Comparison of ENCODE assay signal across 27 cellular contexts in genomic region chr2:237498341-237498740, GRCh38. TPM values are rescaled to one million over a fixed set of nuclear protein-coding genes. Genes with fewer than 3 reads are reported as not detected.
A peak's percentile ranks its signal among the peaks of the same experiment; 100 is the strongest.
DNase-seq lines count a peak whose midpoint lies in the region; ATAC-seq, FAIRE-seq and TF ChIP-seq lines count a peak whose summit lies in the region.
"Had no signal": no experiment of that assay in that cellular context is flagged by ENCODE, and none has a peak within 500 bp of the region (broad histone marks: within the 10 kb centered on the region; RNA-seq: fewer than 3 reads in every experiment).

No MANE protein-coding gene starts in this region.

- H3K9me3 ChIP-seq in BLaER1 treated with 17β-estradiol and CSF1 and Interleukin-3, amounts not matched to agents 10 nM and 100 nM (replicated peaks in 1 of 11), result peaks cover under 1 to 10% (median 6%) of the 10 kb centered on the region in 11 experiments; a peak in 16 of 22 replicates
- H3K9me3 ChIP-seq in astrocyte (ENCODE audit: insufficient read depth, low read depth, low read length) (no peaks in the 10 kb centered on the region), stomach (no peaks in the 10 kb centered on the region)
- H3K9me3 ChIP-seq: spleen, thoracic aorta had no signal

- no peak overlapping the region for H3K27ac Mint-ChIP-seq in astrocyte (ENCODE audit: unreplicated experiment)
- H3K27ac Mint-ChIP-seq: activated naive CD8-positive, alpha-beta T cell treated with anti-CD3 and anti-CD28 coated beads, Interleukin-2, amount 50 U/mL, for 24 hours; brain; CD8-positive, alpha-beta memory T cell; stimulated activated naive B cell treated with anti-CD40 and anti-IgM and Interleukin-4, amounts not matched to agents 10 μg/mL and 1 μg/mL and 100 μg/mL, for 72 hours; WTC11 had no signal

- H3K4me3 Mint-ChIP-seq in astrocyte (ENCODE audit: unreplicated experiment), result no peak overlapping the region
- H3K4me3 Mint-ChIP-seq: activated naive CD8-positive, alpha-beta T cell treated with anti-CD3 and anti-CD28 coated beads, Interleukin-2, amount 50 U/mL, for 24 hours; brain; CD8-positive, alpha-beta memory T cell; stimulated activated naive B cell treated with anti-CD40 and anti-IgM and Interleukin-4, amounts not matched to agents 10 μg/mL and 1 μg/mL and 100 μg/mL, for 72 hours; WTC11 had no signal

- no peak overlapping the region for H2AFZ ChIP-seq in astrocyte (ENCODE audit: low read depth, low read length)

- H3K36me3 ChIP-seq in BLaER1 treated with 17β-estradiol and CSF1 and Interleukin-3, amounts not matched to agents 10 nM and 100 nM, result no peaks in the 10 kb centered on the region
- H3K36me3 ChIP-seq in astrocyte (ENCODE audit: insufficient read depth, low read length) (peaks cover 72% of the 10 kb centered on the region), stomach (peaks cover 6 to 59% (median 42%) of the 10 kb centered on the region in 4 donors)
- H3K36me3 ChIP-seq: spleen, thoracic aorta had no signal

- no peak overlapping the region for H3K4me3 ChIP-seq in BLaER1 treated with 17β-estradiol and CSF1 and Interleukin-3, amounts not matched to agents 10 nM and 100 nM
- H3K4me3 ChIP-seq in astrocyte (ENCODE audit: insufficient read depth, low read depth, low read length) (no peak overlapping the region), stomach (no peak overlapping the region)
- H3K4me3 ChIP-seq: coronary artery, spleen, thoracic aorta had no signal

- no peak for TF ChIP-seq EP300 in stomach (IDR thresholded peaks at IDR 0.05)

- FAIRE-seq in astrocyte (lab: Jason Lieb, UNC), result no peak
- FAIRE-seq: GM18507 had no signal

- peaks cover 81% of the 10 kb centered on the region for H3K79me2 ChIP-seq in astrocyte (ENCODE audit: insufficient read depth, low read length)

- no peaks in the 10 kb centered on the region for H3K27me3 ChIP-seq in BLaER1 treated with 17β-estradiol and CSF1 and Interleukin-3, amounts not matched to agents 10 nM and 100 nM
- H3K27me3 ChIP-seq in astrocyte (ENCODE audit: insufficient read depth, low read length) (no peaks in the 10 kb centered on the region), stomach (peaks cover 0 to 16% (median 0%) of the 10 kb centered on the region in 3 donors)

- TF ChIP-seq CTCF in astrocyte (IDR thresholded peaks at IDR 0.05; ENCODE audit: insufficient read depth, low read depth, low read length), result no peak
- no peak for TF ChIP-seq CTCF in stomach (IDR thresholded peaks at IDR 0.05)

- intact Hi-C loops in stomach (cut with DNase I; ENCODE audit: low total_unique reads), result no loop called here

- H3K4me1 ChIP-seq in BLaER1 treated with 17β-estradiol and CSF1 and Interleukin-3, amounts not matched to agents 10 nM and 100 nM, result peaks cover 32 to 72% (median 53%) of the 10 kb centered on the region in 10 experiments
- H3K4me1 ChIP-seq in astrocyte (ENCODE audit: insufficient read depth, low read length) (peaks cover 34% of the 10 kb centered on the region), stomach (peaks cover 29 to 78% (median 63%) of the 10 kb centered on the region in 4 donors)
- H3K4me1 ChIP-seq: spleen had no signal

- H3K9ac ChIP-seq in BLaER1 treated with 17β-estradiol and CSF1 and Interleukin-3, amounts not matched to agents 10 nM and 100 nM, result no peak overlapping the region
- H3K9ac ChIP-seq in astrocyte (ENCODE audit: low read length), result peak overlapping the region; percentile 1

- H3K4me2 ChIP-seq in BLaER1 treated with 17β-estradiol and CSF1 and Interleukin-3, amounts not matched to agents 10 nM and 100 nM, result peak overlapping the region; percentile 57 to 85 (median 79); a peak in 18 of 22 replicates
- no peak overlapping the region for H3K4me2 ChIP-seq in astrocyte (ENCODE audit: low read length)

- peaks cover 35% of the 10 kb centered on the region for H3K36me3 Mint-ChIP-seq in astrocyte (ENCODE audit: low read depth, unreplicated experiment)
- H3K36me3 Mint-ChIP-seq: brain; CD8-positive, alpha-beta memory T cell; stimulated activated naive B cell treated with anti-CD40 and anti-IgM and Interleukin-4, amounts not matched to agents 10 μg/mL and 1 μg/mL and 100 μg/mL, for 72 hours had no signal

- WGBS in stomach, 5 donors, result 61 to 73% (median 67%) methylated on average over 10 to 11 of the region's 11 CpGs

- H3K9me3 Mint-ChIP-seq in astrocyte (ENCODE audit: unreplicated experiment), result peaks cover 3% of the 10 kb centered on the region
- H3K9me3 Mint-ChIP-seq: activated naive CD8-positive, alpha-beta T cell treated with anti-CD3 and anti-CD28 coated beads, Interleukin-2, amount 50 U/mL, for 24 hours; CD8-positive, alpha-beta memory T cell had no signal

- DNase-seq in astrocyte (ENCODE audit: low read depth), result no peak
- DNase-seq in mesenteric fat pad (ENCODE audit: low spot score), result peak; percentile 71
- no peak for DNase-seq in stomach
- DNase-seq in KG1 (lab: John Stamatoyannopoulos, UW), result no peak
- DNase-seq in COR-L47 (lab: John Stamatoyannopoulos, UW), result no peak
- DNase-seq: activated CD4-positive, alpha-beta T cell treated with anti-CD3 and anti-CD28 coated beads, Interleukin-2, amount 50 U/mL, for 48 hours; activated gamma-delta T cell; activated naive CD8-positive, alpha-beta T cell treated with anti-CD3 and anti-CD28 coated beads, Interleukin-2, amount 50 U/mL, for 24 hours; CD8-positive, alpha-beta memory T cell; GDM1; naive B cell; NCI-H2029 treated with DMSO at 0.1 percent for 48 hours; NCI-H345; NCI-H82; nucleus accumbens; Right ventricle myocardium superior; stimulated activated CD4-positive, alpha-beta T cell treated with anti-CD3 and anti-CD28 coated beads, Interleukin-2, amount 100 ng/mL, for 48 hours; stimulated activated naive B cell treated with anti-CD40 and anti-IgM and Interleukin-4, amounts not matched to agents 10 μg/mL and 1 μg/mL and 100 μg/mL, for 72 hours had no signal

- H3K4me1 Mint-ChIP-seq in astrocyte (ENCODE audit: low read depth, unreplicated experiment), result peaks cover 19% of the 10 kb centered on the region
- H3K4me1 Mint-ChIP-seq: activated naive CD8-positive, alpha-beta T cell treated with anti-CD3 and anti-CD28 coated beads, Interleukin-2, amount 50 U/mL, for 24 hours; CD8-positive, alpha-beta memory T cell; naive B cell; stimulated activated naive B cell treated with anti-CD40 and anti-IgM and Interleukin-4, amounts not matched to agents 10 μg/mL and 1 μg/mL and 100 μg/mL, for 72 hours had no signal

- H3K27me3 Mint-ChIP-seq in astrocyte (ENCODE audit: low read depth, unreplicated experiment), result peaks cover 10% of the 10 kb centered on the region

- no peak for TF ChIP-seq POLR2A in stomach (IDR thresholded peaks at IDR 0.05)

- peak overlapping the region in 6 of 11 experiments; percentile 3 to 80 (median 37); a peak in 8 of 22 replicates for H3K27ac ChIP-seq in BLaER1 treated with 17β-estradiol and CSF1 and Interleukin-3, amounts not matched to agents 10 nM and 100 nM
- H3K27ac ChIP-seq in astrocyte (ENCODE audit: low read depth, low read length) (peak overlapping the region; percentile 100), stomach (peak overlapping the region; percentile 52 to 94 (median 85))
- H3K27ac ChIP-seq: coronary artery, spleen, thoracic aorta had no signal

- ATAC-seq in GM21515 (IDR thresholded peaks at IDR 0.05; ENCODE audit: unreplicated experiment), result no peak
- ATAC-seq in HG03439 (IDR thresholded peaks at IDR 0.05; ENCODE audit: unreplicated experiment), result no peak
- ATAC-seq: activated naive CD8-positive, alpha-beta T cell treated with anti-CD3 and anti-CD28 coated beads, Interleukin-2, amount 50 U/mL, for 24 hours; stimulated activated naive B cell treated with anti-CD40 and anti-IgM and Interleukin-4, amounts not matched to agents 10 μg/mL and 1 μg/mL and 100 μg/mL, for 72 hours; WTC11 had no signal

- no peaks in the 10 kb centered on the region for H4K20me1 ChIP-seq in BLaER1 treated with 17β-estradiol and CSF1 and Interleukin-3, amounts not matched to agents 10 nM and 100 nM
- no peaks in the 10 kb centered on the region for H4K20me1 ChIP-seq in astrocyte (ENCODE audit: insufficient read depth, low read length)

RNA-seq across cellular contexts. Expression of gene MLPH, which starts 11.3 kb away (rescaled TPM):
- 14.2 and 16.2 TPM in 2 replicates for total RNA-seq in astrocyte
- total RNA-seq in mesenteric fat pad, result 7.3 TPM
- 100 to 1,000 TPM; 182 to 657 (median 436) TPM for total RNA-seq in stomach
- 100 to 1,000 TPM in 1 of 3 donors, 10 to 100 TPM in 2; 61.3 to 308 (median 72.6) TPM for polyA plus RNA-seq in stomach
- total RNA-seq: CD8-positive, alpha-beta memory T cell had no signal
- polyA plus RNA-seq: CD8-positive, alpha-beta memory T cell had no signal

Comparison
In these comparisons a context has a peak if more than half of its experiments do, and no peak if none do; other contexts are left out.
1. H3K27ac ChIP-seq: peak in every context shown above with its lines; median percentile 100 in astrocyte; 85 in stomach; 37 in BLaER1 treated with 17β-estradiol and CSF1 and Interleukin-3, amounts not matched to agents 10 nM and 100 nM.
2. RNA of gene MLPH, which starts 11.3 kb away (total RNA-seq): 182 to 657 TPM in stomach; 14.2 to 16.2 TPM in astrocyte and 7.3 TPM in mesenteric fat pad (single experiment); every median in the first group is over 10 times any median in the second.